ENCODE assay signal across 1 cellular context in the genomic region with DNA sequence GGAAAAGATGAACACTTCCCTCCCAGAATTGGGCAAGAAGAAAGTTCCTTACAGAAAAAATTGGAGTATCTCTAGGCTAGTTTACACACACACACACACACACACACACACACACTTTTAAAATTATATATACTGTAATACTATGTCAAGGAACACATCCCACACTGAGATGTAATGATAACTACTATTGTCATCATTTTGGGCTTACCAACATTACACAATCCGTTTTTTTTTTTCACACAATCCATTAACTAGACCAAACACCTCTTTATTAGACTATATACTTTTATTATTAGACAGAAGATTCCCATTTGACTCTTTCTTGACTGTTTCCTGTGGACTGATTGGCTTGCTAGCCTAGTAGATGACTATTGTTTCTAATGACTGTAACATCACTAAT.
A peak's percentile ranks its signal among the peaks of the same experiment; 100 is the strongest.
TF ChIP-seq lines count a peak whose summit lies in the region.

No MANE protein-coding gene starts in this region.

TF ChIP-seq in HEK293, 187 proteins besides CTCF, POLR2A, EP300 and RAD21 (continued from another document):
- no peak for TF ChIP-seq BCL11A (tag by site-specific recombination; IDR thresholded peaks at IDR 0.05; ENCODE audit: low read depth)
- TF ChIP-seq, protein P1, sequence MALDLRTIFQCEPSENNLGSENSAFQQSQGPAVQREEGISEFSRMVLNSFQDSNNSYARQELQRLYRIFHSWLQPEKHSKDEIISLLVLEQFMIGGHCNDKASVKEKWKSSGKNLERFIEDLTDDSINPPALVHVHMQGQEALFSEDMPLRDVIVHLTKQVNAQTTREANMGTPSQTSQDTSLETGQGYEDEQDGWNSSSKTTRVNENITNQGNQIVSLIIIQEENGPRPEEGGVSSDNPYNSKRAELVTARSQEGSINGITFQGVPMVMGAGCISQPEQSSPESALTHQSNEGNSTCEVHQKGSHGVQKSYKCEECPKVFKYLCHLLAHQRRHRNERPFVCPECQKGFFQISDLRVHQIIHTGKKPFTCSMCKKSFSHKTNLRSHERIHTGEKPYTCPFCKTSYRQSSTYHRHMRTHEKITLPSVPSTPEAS (tag by site-specific recombination; IDR thresholded peaks at IDR 0.05) = peak; percentile 58
- TF ChIP-seq, protein P2, sequence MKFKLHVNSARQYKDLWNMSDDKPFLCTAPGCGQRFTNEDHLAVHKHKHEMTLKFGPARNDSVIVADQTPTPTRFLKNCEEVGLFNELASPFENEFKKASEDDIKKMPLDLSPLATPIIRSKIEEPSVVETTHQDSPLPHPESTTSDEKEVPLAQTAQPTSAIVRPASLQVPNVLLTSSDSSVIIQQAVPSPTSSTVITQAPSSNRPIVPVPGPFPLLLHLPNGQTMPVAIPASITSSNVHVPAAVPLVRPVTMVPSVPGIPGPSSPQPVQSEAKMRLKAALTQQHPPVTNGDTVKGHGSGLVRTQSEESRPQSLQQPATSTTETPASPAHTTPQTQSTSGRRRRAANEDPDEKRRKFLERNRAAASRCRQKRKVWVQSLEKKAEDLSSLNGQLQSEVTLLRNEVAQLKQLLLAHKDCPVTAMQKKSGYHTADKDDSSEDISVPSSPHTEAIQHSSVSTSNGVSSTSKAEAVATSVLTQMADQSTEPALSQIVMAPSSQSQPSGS (tag by site-specific recombination; IDR thresholded peaks at IDR 0.05; ENCODE audit: low read depth) = no peak
- TF ChIP-seq ZSCAN30 (tag by site-specific recombination; IDR thresholded peaks at IDR 0.05) = no peak
